Comparison of ENCODE assay signal across 13 cellular contexts in genomic region chr10:11609492-11610093, GRCh38. TPM values are rescaled to one million over a fixed set of nuclear protein-coding genes. Genes with fewer than 3 reads are reported as not detected.
DNase-seq lines count a peak whose midpoint lies in the region; FAIRE-seq and TF ChIP-seq lines count a peak whose summit lies in the region.
"Had no signal": no experiment of that assay in that cellular context is flagged by ENCODE, and none has a peak within 500 bp of the region (broad histone marks: within the 10 kb centered on the region; RNA-seq: fewer than 3 reads in every experiment).

No MANE protein-coding gene starts in this region.

- DNase-seq in AG04450 (ENCODE audit: low read depth, low spot score) (no peak), keratinocyte (ENCODE audit: low read depth, low spot score) (no peak), NCI-H128 (lab: John Stamatoyannopoulos, UW; ENCODE audit: unreplicated experiment) (no peak), retina (no peak), NCI-H146 (lab: John Stamatoyannopoulos, UW) (no peak)
- DNase-seq in activated CD4-positive, alpha-beta T cell treated with anti-CD3 and anti-CD28 coated beads, Interleukin-2, amount 50 U/mL, for 1 hour, result no peak
- DNase-seq: central memory CD4-positive, alpha-beta T cell; islet precursor cell; NCI-H1417 treated with DMSO at 0.1 percent for 48 hours; stimulated activated CD4-positive, alpha-beta T cell treated with anti-CD3 and anti-CD28 coated beads, Interleukin-2, amount 100 ng/mL, for 24 hours; T1000 had no signal

- peaks cover 43% of the 10 kb centered on the region for H3K79me2 ChIP-seq in keratinocyte (ENCODE audit: control insufficient read depth, insufficient read depth, low read length)

- dilution Hi-C loops in keratinocyte (cut with MboI; ENCODE audit: extremely low pct_ligation_motif_present, low sequenced_read_pairs), result no loop called here

- H3K4me3 ChIP-seq in AG04450 (ENCODE audit: low read depth, low read length) (peak overlapping the region; percentile 5), keratinocyte (ENCODE audit: control insufficient read depth in 2 of 3, extremely low read depth in 1 of 3, insufficient read depth in 2 of 3, low read depth in 1 of 3, low read length in 3 of 3) (peak overlapping the region in 2 of 3 experiments; percentile 47 to 76)

- TF ChIP-seq CTCF in AG04450 (IDR thresholded peaks at IDR 0.05; ENCODE audit: low read depth, low read length) (no peak), keratinocyte (optimal IDR thresholded peaks at IDR 0.05 in 1 of 3, IDR thresholded peaks at IDR 0.05 in 1 of 3, conservative IDR thresholded peaks at IDR 0.05 in 1 of 3; ENCODE audit: extremely low read depth in 1 of 3, insufficient read depth in 2 of 3, low read length in 3 of 3) (no peak)

- H3K9me3 ChIP-seq in AG04450 (ENCODE audit: control insufficient read depth, insufficient read depth, low read length) (no peaks in the 10 kb centered on the region), keratinocyte (ENCODE audit: control insufficient read depth, low read depth, low read length) (no peaks in the 10 kb centered on the region)

- POLR2A ChIA-PET in AG04450 (lab: Yijun Ruan, JAX), result no interaction called here

- no peaks in the 10 kb centered on the region for H3K36me3 ChIP-seq in keratinocyte (ENCODE audit: control insufficient read depth in 2 of 2, extremely low read depth in 1 of 2, insufficient read depth in 2 of 2, low read length in 2 of 2)

- peak overlapping the region; percentile 38 for H3K9ac ChIP-seq in keratinocyte (ENCODE audit: control insufficient read depth, extremely low read depth, insufficient read depth, low read length)

- H3K4me1 ChIP-seq in keratinocyte (ENCODE audit: control insufficient read depth, extremely low read depth, insufficient read depth, low read length), result peaks cover 16% of the 10 kb centered on the region

- no peak for FAIRE-seq in keratinocyte (lab: Jason Lieb, UNC)

- CTCF ChIA-PET in AG04450 (lab: Charles Lee), result interaction anchor here (1.2 to 1.4 kb wide), 2 partner anchors 94 to 148 kb away, joined by 5 to 6 read pairs; no protein-coding TSS in a partner anchor

- H4K20me1 ChIP-seq in keratinocyte (ENCODE audit: control insufficient read depth, extremely low read depth, insufficient read depth, low read length), result no peaks in the 10 kb centered on the region

- H3K27ac ChIP-seq in AG04450 (ENCODE audit: low read depth, low read length) (no peak overlapping the region), keratinocyte (ENCODE audit: control insufficient read depth, insufficient read depth, low read length) (no peak overlapping the region)

- H3K9me1 ChIP-seq in keratinocyte (ENCODE audit: control insufficient read depth, extremely low read depth, insufficient read depth, low read length), result peaks cover 3% of the 10 kb centered on the region

- no peaks in the 10 kb centered on the region for H3K27me3 ChIP-seq in AG04450 (ENCODE audit: control insufficient read depth, insufficient read depth, low read length)
- H3K27me3 ChIP-seq in keratinocyte (ENCODE audit: control insufficient read depth, extremely low read depth, insufficient read depth, low read length), result no peaks in the 10 kb centered on the region

- H2AFZ ChIP-seq in keratinocyte (ENCODE audit: control insufficient read depth, low read length), result no peak overlapping the region

- H3K4me2 ChIP-seq in keratinocyte (ENCODE audit: control insufficient read depth, extremely low read depth, insufficient read depth, low read depth, low read length), result peak overlapping the region; percentile 81

- TF ChIP-seq POLR2A in GM19193 (IDR thresholded peaks at IDR 0.05; ENCODE audit: extremely low read depth, insufficient read depth, insufficient read length), result peak; percentile 32
- peak; percentile 68 for TF ChIP-seq POLR2A in Raji (IDR thresholded peaks at IDR 0.05; ENCODE audit: insufficient read depth, low read depth, low read length)

RNA-seq across cellular contexts. Expression of gene USP6NL, which starts 1.9 kb away (rescaled TPM):
- polyA plus RNA-seq in AG04450 (2011; rRNA removed) (12.0 and 13.0 TPM in 2 replicates), keratinocyte (5.9 to 9.1 TPM (median 8.7 TPM) in 3 replicates)
- 8.6 and 10.7 TPM in 2 replicates for polyA minus RNA-seq in AG04450 (2011; rRNA and poly(A)+ RNA removed)
- polyA plus RNA-seq in keratinocyte (2011; ENCODE audit: low read depth), result 10.0 TPM
- polyA plus RNA-seq in keratinocyte (2011; cell fraction: cytosol; rRNA removed), result 5.8 and 9.4 TPM in 2 replicates
- polyA plus RNA-seq in keratinocyte (2011; cell fraction: nucleus; rRNA removed), result 8.1 and 8.7 TPM in 2 replicates
- polyA plus RNA-seq in keratinocyte (2012; ENCODE audit: low replicate concordance), result 9.6 and 11.7 TPM in 2 replicates
- polyA minus RNA-seq in keratinocyte, result 7.4 to 8.8 TPM (median 8.3 TPM) in 3 replicates
- polyA minus RNA-seq in keratinocyte (2011; cell fraction: cytosol; rRNA and poly(A)+ RNA removed), result 4.4 TPM
- 6.9 and 12.7 TPM in 2 replicates for polyA minus RNA-seq in keratinocyte (2011; cell fraction: nucleus; rRNA and poly(A)+ RNA removed)
